In the genomic region with DNA sequence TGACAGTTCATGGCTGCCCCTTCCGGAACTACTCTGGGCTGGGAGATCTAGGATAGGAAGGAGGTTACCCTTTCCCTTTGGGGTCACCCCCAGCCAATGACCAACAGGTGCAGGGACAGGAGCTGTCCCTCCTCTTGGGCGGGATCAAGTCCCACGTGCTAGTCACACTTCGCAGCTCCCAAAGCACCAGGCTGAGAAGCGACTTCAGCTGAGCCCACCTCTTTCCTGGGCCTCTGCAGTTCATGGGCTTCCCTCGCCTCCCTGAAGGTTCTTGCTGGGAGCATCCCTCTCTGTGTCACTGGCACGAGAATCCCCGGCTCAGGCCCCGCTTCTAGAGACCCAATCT, we compare ENCODE assay signal across 16 cellular contexts.
A peak's percentile ranks its signal among the peaks of the same experiment; 100 is the strongest.
DNase-seq lines count a peak whose midpoint lies in the region; ATAC-seq, FAIRE-seq and TF ChIP-seq lines count a peak whose summit lies in the region.
"Had no signal": no experiment of that assay in that cellular context is flagged by ENCODE, and none has a peak within 500 bp of the region (broad histone marks: within the 10 kb centered on the region; RNA-seq: fewer than 3 reads in every experiment).

No MANE protein-coding gene starts in this region.

- H3K23ac ChIP-seq in neuronal stem cell (ENCODE audit: low read depth, low read length, poor library complexity), result no peak overlapping the region
- no peak overlapping the region for H3K23ac ChIP-seq in mesendoderm (ENCODE audit: low read length)

- H3K9me3 ChIP-seq in K562 (replicated peaks; ENCODE audit: control insufficient read depth, insufficient read depth, low read depth, low read length) (no peaks in the 10 kb centered on the region), neuronal stem cell (replicated peaks in 1 of 2; ENCODE audit: control insufficient read depth in 2 of 2, insufficient read depth in 1 of 2, low read depth in 1 of 2, low read length in 2 of 2) (no peaks in the 10 kb centered on the region), thyroid gland (no peaks in the 10 kb centered on the region)

- H3K9me1 ChIP-seq in K562 (ENCODE audit: control insufficient read depth, insufficient read depth, low read length), result peaks cover 4% of the 10 kb centered on the region

- H3K4ac ChIP-seq in neuronal stem cell (ENCODE audit: low read length), result no peak overlapping the region
- no peak overlapping the region for H3K4ac ChIP-seq in mesendoderm (ENCODE audit: low read depth, low read length)

- H2AK5ac ChIP-seq in neuronal stem cell (ENCODE audit: low read depth, low read length) (no peak overlapping the region), mesendoderm (ENCODE audit: low read length) (no peak overlapping the region)

- FAIRE-seq in K562 (lab: Jason Lieb, UNC), result no peak
- FAIRE-seq: endometrium had no signal

- TF ChIP-seq EP300 in K562 (IDR thresholded peaks at IDR 0.05; ENCODE audit: low read length), result no peak

- in situ Hi-C loops in K562 (cut with MboI), result no loop called here

- H3K27ac ChIP-seq in K562 (ENCODE audit: extremely low read depth, low read depth, low read length) (peak overlapping the region; percentile 24), neuronal stem cell (replicated peaks; ENCODE audit: low read length) (no peak overlapping the region), thyroid gland (peak overlapping the region; percentile 88 to 98 (median 93)), mesendoderm (ENCODE audit: low read depth, low read length) (no peak overlapping the region)
- H3K27ac ChIP-seq: C4-2B, foreskin keratinocyte, PC-9 had no signal

- H3K4me3 Mint-ChIP-seq in IgD-negative memory B cell, result peak overlapping the region in 3 of 4 donors; percentile 78 to 89 (median 85)
- H3K4me3 Mint-ChIP-seq: activated CD4-positive, alpha-beta memory T cell treated with anti-CD3 and anti-CD28 coated beads, Interleukin-2, amount 10 ng/mL, durations not matched to agents 7 days and 5 days; activated T-helper 1 cell treated with anti-CD3 and anti-CD28 coated beads, Interleukin-12 subunit alpha, Interleukin-12 subunit beta, Interleukin-2, Interleukin-4 antibody, amounts not matched to agents 30 ng/mL and 10 ng/mL and 1 ng/mL, durations not matched to agents 14 hours and 24 hours and 36 hours had no signal

- no peak for TF ChIP-seq CTCF in K562 (IDR thresholded peaks at IDR 0.05 in 2 of 3, conservative IDR thresholded peaks at IDR 0.05 in 1 of 3; ENCODE audit: insufficient read depth in 2 of 3, low read depth in 1 of 3, low read length in 3 of 3)
- TF ChIP-seq CTCF in thyroid gland (IDR thresholded peaks at IDR 0.05), result no peak

- H3K27ac Mint-ChIP-seq in IgD-negative memory B cell, result peak overlapping the region; percentile 94 to 98 (median 97)
- H3K27ac Mint-ChIP-seq: activated T-helper 1 cell treated with anti-CD3 and anti-CD28 coated beads, Interleukin-12 subunit alpha, Interleukin-12 subunit beta, Interleukin-2, Interleukin-4 antibody, amounts not matched to agents 30 ng/mL and 10 ng/mL and 1 ng/mL, durations not matched to agents 14 hours and 24 hours and 36 hours had no signal

- H3K79me1 ChIP-seq in neuronal stem cell (ENCODE audit: low read depth, low read length) (peaks cover 15% of the 10 kb centered on the region), mesendoderm (ENCODE audit: low read length) (peaks cover 1% of the 10 kb centered on the region)

- no peak for TF ChIP-seq RAD21 in K562 (CRISPR knock-in tag; conservative IDR thresholded peaks at IDR 0.05 in 1 of 2, IDR thresholded peaks at IDR 0.05 in 1 of 2)

- peak in 3 of 4 experiments; percentile 23 to 58 (median 58) for DNase-seq in K562 (ENCODE audit: extremely low read depth in 1 of 4, low spot score in 3 of 4)
- no peak for DNase-seq in neuronal stem cell (ENCODE audit: low spot score)
- DNase-seq in thyroid gland, result peak; percentile 55 to 56
- no peak for DNase-seq in mesenteric fat pad (ENCODE audit: low spot score)
- DNase-seq in GDM1 (lab: John Stamatoyannopoulos, UW), result no peak
- no peak for DNase-seq in mesendoderm
- DNase-seq: activated CD4-positive, alpha-beta memory T cell treated with anti-CD3 and anti-CD28 coated beads, Interleukin-2, amount 10 ng/mL, durations not matched to agents 7 days and 5 days; foreskin keratinocyte; NCI-H187 treated with DMSO at 0.1 percent for 48 hours; NCI-H526; PC-9; stimulated activated naive CD4-positive, alpha-beta T cell treated with Interleukin-2 at 50 U/mL for 16 hours had no signal

- no peaks in the 10 kb centered on the region for H3K9me3 Mint-ChIP-seq in IgD-negative memory B cell
- H3K9me3 Mint-ChIP-seq: activated CD4-positive, alpha-beta memory T cell treated with anti-CD3 and anti-CD28 coated beads, Interleukin-2, amount 10 ng/mL, durations not matched to agents 7 days and 5 days had no signal

- intact Hi-C loops in K562 (cut with micrococcal nuclease) (loop anchor here (1.0 kb wide), 1 partner anchor 43 kb away; no protein-coding TSS in a partner anchor), thyroid gland (cut with DNase I) (loop anchor here (5.0 to 10.0 kb wide), 2 partner anchors 66 to 114 kb away; partner anchors contain the start of gene FAM53B)

- H3K4me1 Mint-ChIP-seq in IgD-negative memory B cell, result peaks cover 46 to 58% (median 50%) of the 10 kb centered on the region in 3 donors

- CTCF ChIA-PET in K562 (lab: Yijun Ruan, JAX; ENCODE audit: low intra/inter-chr PET ratio), result no interaction called here

- no peak overlapping the region; the same call in 1 of the 2 replicates for H2AFZ ChIP-seq in K562 (ENCODE audit: low read depth, low read length)
- no peak overlapping the region for H2AFZ ChIP-seq in neuronal stem cell (ENCODE audit: low read length)
- H2AFZ ChIP-seq: PC-9 had no signal

- H3K9ac ChIP-seq in K562 (ENCODE audit: insufficient read depth in 1 of 2, low read depth in 2 of 2, low read length in 2 of 2) (peak overlapping the region; percentile 21 to 76; a peak in 3 of 4 replicates), neuronal stem cell (ENCODE audit: low read depth, low read length, poor library complexity) (no peak overlapping the region), mesendoderm (ENCODE audit: low read length) (no peak overlapping the region)

- TF ChIP-seq POLR2A in K562 (conservative IDR thresholded peaks at IDR 0.05) (no peak), thyroid gland (IDR thresholded peaks at IDR 0.05) (peak in 1 of 2 donors; percentile 16)

- 58% methylated on average over 8 of the region's 9 CpGs for WGBS in K562 (ENCODE audit: insufficient coverage, low coverage, missing lambda C conversion rate)
- WGBS in neuronal stem cell (ENCODE audit: extremely low coverage in 2 of 2, insufficient read length in 2 of 2, insufficient replicate concordance in 1 of 2), 2 donors, result no CpG with 5 or more reads among the region's 9 CpGs
- 68 to 74% methylated on average over 8 to 9 of the region's 9 CpGs for WGBS in thyroid gland, 2 donors
- no CpG with 5 or more reads among the region's 9 CpGs for whole genome bisulfite sequencing in mesendoderm (ENCODE audit: extremely low coverage, insufficient coverage, low lambda C conversion rate)

- no peak overlapping the region for H2BK5ac ChIP-seq in neuronal stem cell (ENCODE audit: low read length)
- no peak overlapping the region for H2BK5ac ChIP-seq in mesendoderm (ENCODE audit: low read length)

- no TSS peak for BruUV-seq in K562 (replicated peaks; lab: Mats Ljungman, UMichigan)

- H3K36me3 Mint-ChIP-seq in IgD-negative memory B cell, result peaks cover 2% of the 10 kb centered on the region

- no peaks in the 10 kb centered on the region for H3K27me3 Mint-ChIP-seq in IgD-negative memory B cell
- H3K27me3 Mint-ChIP-seq: activated CD4-positive, alpha-beta memory T cell treated with anti-CD3 and anti-CD28 coated beads, Interleukin-2, amount 10 ng/mL, durations not matched to agents 7 days and 5 days had no signal

- H3K56ac ChIP-seq in mesendoderm (ENCODE audit: low read length), result no peak overlapping the region

- H4K8ac ChIP-seq in neuronal stem cell (ENCODE audit: low read depth, low read length) (no peak overlapping the region), mesendoderm (ENCODE audit: low read depth, low read length) (no peak overlapping the region)

- peaks cover 5% of the 10 kb centered on the region; the same call in 1 of the 2 replicates for H4K20me1 ChIP-seq in K562 (replicated peaks; ENCODE audit: control insufficient read depth, insufficient read depth, low read length)

- peak overlapping the region; percentile 34 for H2BK15ac ChIP-seq in neuronal stem cell (ENCODE audit: low read length)
- H2BK15ac ChIP-seq in mesendoderm (replicated peaks; ENCODE audit: low read depth), result no peak overlapping the region

- peak; percentile 31 for ATAC-seq in K562
- ATAC-seq: foreskin keratinocyte had no signal

- H3K36me3 ChIP-seq in K562 (ENCODE audit: control insufficient read depth, insufficient read depth, low read length) (no peaks in the 10 kb centered on the region), neuronal stem cell (replicated peaks in 1 of 2; ENCODE audit: control insufficient read depth in 2 of 2, insufficient read depth in 2 of 2, low read length in 2 of 2) (peaks cover 0 to 6% of the 10 kb centered on the region in 2 donors), thyroid gland (no peaks in the 10 kb centered on the region), mesendoderm (ENCODE audit: control insufficient read depth, insufficient read depth, low read length) (no peaks in the 10 kb centered on the region)

- no peak overlapping the region for H4K5ac ChIP-seq in mesendoderm (ENCODE audit: low read length)

- H3K27me3 ChIP-seq in K562 (ENCODE audit: control insufficient read depth in 2 of 2, insufficient read depth in 2 of 2, low read length in 2 of 2) (no peaks in the 10 kb centered on the region), neuronal stem cell (ENCODE audit: control insufficient read depth in 3 of 3, insufficient read depth in 3 of 3, low read depth in 1 of 3, low read length in 3 of 3) (no peaks in the 10 kb centered on the region), thyroid gland (no peaks in the 10 kb centered on the region), mesendoderm (ENCODE audit: insufficient read depth, low read length, poor library complexity) (no peaks in the 10 kb centered on the region)
- H3K27me3 ChIP-seq: foreskin keratinocyte had no signal

- H2BK120ac ChIP-seq in neuronal stem cell (ENCODE audit: low read depth, low read length) (no peak overlapping the region), mesendoderm (ENCODE audit: low read depth, low read length) (no peak overlapping the region)

- H3K79me2 ChIP-seq in K562 (ENCODE audit: control insufficient read depth, insufficient read depth, low read length), result 0 out of 3 replicates have a peak, but pooled peaks cover 3% of the 10 kb centered on the region
- no peaks in the 10 kb centered on the region for H3K79me2 ChIP-seq in mesendoderm (ENCODE audit: control insufficient read depth, insufficient read depth, low read length)

- H3K4me2 ChIP-seq in K562 (ENCODE audit: insufficient read depth, low read length) (peak overlapping the region; percentile 62; the same call in 1 of the 2 replicates), neuronal stem cell (ENCODE audit: insufficient read depth, low read length, poor library complexity, severe bottlenecking) (no peak overlapping the region), mesendoderm (ENCODE audit: low read length) (no peak overlapping the region)

- POLR2A ChIA-PET in K562 (lab: Yijun Ruan, JAX), result interaction anchor here (0.7 kb wide), 1 partner anchor 13 kb away, joined by 3 read pairs; no protein-coding TSS in a partner anchor

- H3K4me3 ChIP-seq in K562, result no peak overlapping the region
- H3K4me3 ChIP-seq in neuronal stem cell (ENCODE audit: low read length in 2 of 2), result no peak overlapping the region
- H3K4me3 ChIP-seq in thyroid gland (replicated peaks in 1 of 3), result no peak overlapping the region
- H3K4me3 ChIP-seq in mesendoderm (ENCODE audit: low read length), result no peak overlapping the region
- H3K4me3 ChIP-seq: PC-9 had no signal

- H4K91ac ChIP-seq in neuronal stem cell (ENCODE audit: low read depth, low read length, poor library complexity), result no peak overlapping the region

- H3K18ac ChIP-seq in neuronal stem cell (ENCODE audit: low read length), result peak overlapping the region; percentile 38
- no peak overlapping the region for H3K18ac ChIP-seq in mesendoderm (ENCODE audit: low read length)

- peaks cover 13 to 60% of the 10 kb centered on the region in 2 experiments; a peak in 4 of 5 replicates for H3K4me1 ChIP-seq in K562 (replicated peaks in 1 of 2; ENCODE audit: control insufficient read depth in 2 of 2, insufficient read depth in 2 of 2, low read length in 2 of 2)
- H3K4me1 ChIP-seq in neuronal stem cell (ENCODE audit: control insufficient read depth in 2 of 2, insufficient read depth in 1 of 2, low read depth in 1 of 2, low read length in 2 of 2), result peaks cover 0 to 25% of the 10 kb centered on the region in 2 donors
- H3K4me1 ChIP-seq in thyroid gland, result peaks cover 89 to 95% of the 10 kb centered on the region in 2 donors
- no peaks in the 10 kb centered on the region for H3K4me1 ChIP-seq in mesendoderm (ENCODE audit: control insufficient read depth, low read depth, low read length)

- H2BK12ac ChIP-seq in neuronal stem cell (ENCODE audit: low read length), result no peak overlapping the region

- peak overlapping the region; percentile 77 for H3K14ac ChIP-seq in neuronal stem cell (ENCODE audit: low read length)

Comparison
In these comparisons a context has a peak if more than half of its experiments do, and no peak if none do; other contexts are left out.
1. DNase-seq: peak in K562 (3 of 4) and thyroid gland (2 of 2); none in neuronal stem cell (single experiment), mesenteric fat pad (single experiment), GDM1 (single experiment) and mesendoderm (single experiment).
2. H3K27ac ChIP-seq: peak in K562 (single experiment) and thyroid gland (3 of 3); none in neuronal stem cell (single experiment) and mesendoderm (single experiment).
3. H3K9ac ChIP-seq: peak in K562 (2 of 2); none in neuronal stem cell (single experiment) and mesendoderm (single experiment).